ENCODE assay signal across 15 cellular contexts in the genomic region with DNA sequence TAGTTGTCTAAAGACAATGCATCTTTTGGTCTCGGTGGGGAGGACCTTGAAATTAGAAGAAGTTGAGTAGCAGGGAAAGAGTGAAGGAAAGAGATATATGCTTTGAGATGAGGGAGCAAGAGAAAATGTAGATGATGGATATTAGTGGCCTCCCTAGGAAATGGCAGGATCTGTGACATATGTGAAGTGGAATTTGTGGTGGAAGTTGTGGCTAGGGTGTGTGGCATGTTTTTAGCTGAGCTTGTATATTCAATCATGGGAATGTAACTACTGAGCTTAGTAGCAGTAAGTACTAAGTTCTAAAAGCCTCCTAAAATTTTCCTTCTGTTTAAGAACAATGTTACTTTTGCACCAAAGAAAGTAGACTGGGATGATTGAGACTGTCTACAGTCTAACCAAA.
"Had no signal": no experiment of that assay in that cellular context is flagged by ENCODE, and none has a peak within 500 bp of the region (broad histone marks: within the 10 kb centered on the region; RNA-seq: fewer than 3 reads in every experiment).

No MANE protein-coding gene starts in this region.

- H3K36me3 ChIP-seq: neural progenitor cell, ovary, stomach, upper lobe of left lung had no signal

- H3K4me1 ChIP-seq: neural progenitor cell, stomach, testis, upper lobe of left lung had no signal

- H3K36me3 Mint-ChIP-seq: activated naive CD8-positive, alpha-beta T cell treated with anti-CD3 and anti-CD28 coated beads for 36 hours; neural progenitor cell had no signal

- H3K27ac Mint-ChIP-seq: activated CD4-positive, alpha-beta T cell treated with anti-CD3 and anti-CD28 coated beads, Interleukin-2, amount 10 ng/mL, durations not matched to agents 24 days and 14 days; activated naive CD8-positive, alpha-beta T cell treated with anti-CD3 and anti-CD28 coated beads for 36 hours; activated T-helper 1 cell treated with anti-CD3 and anti-CD28 coated beads, Interleukin-12 subunit alpha, Interleukin-12 subunit beta, Interleukin-2, Interleukin-4 antibody, amounts not matched to agents 30 ng/mL and 10 ng/mL and 1 ng/mL, durations not matched to agents 14 hours and 24 hours and 36 hours; neural progenitor cell; T-helper 2 cell treated with Interferon-gamma antibody and Interleukin-4, amounts not matched to agents 5 μg/mL and 100 μg/mL, for 36 hours had no signal

- H3K9me3 Mint-ChIP-seq: activated CD4-positive, alpha-beta T cell treated with anti-CD3 and anti-CD28 coated beads, Interleukin-2, amount 10 ng/mL, durations not matched to agents 24 days and 14 days; activated naive CD8-positive, alpha-beta T cell treated with anti-CD3 and anti-CD28 coated beads for 36 hours; activated T-helper 1 cell treated with anti-CD3 and anti-CD28 coated beads, Interleukin-12 subunit alpha, Interleukin-12 subunit beta, Interleukin-2, Interleukin-4 antibody, amounts not matched to agents 30 ng/mL and 10 ng/mL and 1 ng/mL, durations not matched to agents 14 hours and 24 hours and 36 hours; neural progenitor cell; T-helper 2 cell treated with Interferon-gamma antibody and Interleukin-4, amounts not matched to agents 5 μg/mL and 100 μg/mL, for 36 hours had no signal

- DNase-seq: activated CD4-positive, alpha-beta T cell treated with anti-CD3 and anti-CD28 coated beads, Interleukin-2, amount 10 ng/mL, durations not matched to agents 24 days and 14 days; activated CD4-positive, CD25-positive, alpha-beta regulatory T cell; activated naive CD8-positive, alpha-beta T cell treated with anti-CD3 and anti-CD28 coated beads for 36 hours; dorsolateral prefrontal cortex; hippocampal formation; ovary; stimulated activated CD4-positive, alpha-beta T cell treated with anti-CD3 and anti-CD28 coated beads, Interleukin-1b, Interleukin-23, amount 100 ng/mL, for 48 hours; stomach; SW 1271; testis; upper lobe of left lung had no signal

- H3K27me3 ChIP-seq: dorsolateral prefrontal cortex, neural progenitor cell, ovary, stomach, testis, upper lobe of left lung had no signal

- H3K4me2 ChIP-seq: neural progenitor cell had no signal

- H3K9me3 ChIP-seq: ovary, stomach, testis, upper lobe of left lung had no signal

- H2AFZ ChIP-seq: neural progenitor cell had no signal

- H3K9ac ChIP-seq: neural progenitor cell had no signal

- H3K4me3 Mint-ChIP-seq: activated CD4-positive, alpha-beta T cell treated with anti-CD3 and anti-CD28 coated beads, Interleukin-2, amount 10 ng/mL, durations not matched to agents 24 days and 14 days; activated naive CD8-positive, alpha-beta T cell treated with anti-CD3 and anti-CD28 coated beads for 36 hours; activated T-helper 1 cell treated with anti-CD3 and anti-CD28 coated beads, Interleukin-12 subunit alpha, Interleukin-12 subunit beta, Interleukin-2, Interleukin-4 antibody, amounts not matched to agents 30 ng/mL and 10 ng/mL and 1 ng/mL, durations not matched to agents 14 hours and 24 hours and 36 hours; neural progenitor cell; T-helper 2 cell treated with Interferon-gamma antibody and Interleukin-4, amounts not matched to agents 5 μg/mL and 100 μg/mL, for 36 hours had no signal

- H3K4me3 ChIP-seq: dorsolateral prefrontal cortex, neural progenitor cell, ovary, stomach, testis, upper lobe of left lung had no signal

- H3K4me1 Mint-ChIP-seq: activated CD4-positive, alpha-beta T cell treated with anti-CD3 and anti-CD28 coated beads, Interleukin-2, amount 10 ng/mL, durations not matched to agents 24 days and 14 days; activated naive CD8-positive, alpha-beta T cell treated with anti-CD3 and anti-CD28 coated beads for 36 hours; neural progenitor cell had no signal

- H3K27ac ChIP-seq: dorsolateral prefrontal cortex, neural progenitor cell, ovary, stomach, testis, upper lobe of left lung had no signal

- ATAC-seq: sciatic nerve had no signal

- H3K27me3 Mint-ChIP-seq: activated CD4-positive, alpha-beta T cell treated with anti-CD3 and anti-CD28 coated beads, Interleukin-2, amount 10 ng/mL, durations not matched to agents 24 days and 14 days; activated naive CD8-positive, alpha-beta T cell treated with anti-CD3 and anti-CD28 coated beads for 36 hours had no signal
